Comparison of ENCODE assay signal across 8 cellular contexts in the genomic region with DNA sequence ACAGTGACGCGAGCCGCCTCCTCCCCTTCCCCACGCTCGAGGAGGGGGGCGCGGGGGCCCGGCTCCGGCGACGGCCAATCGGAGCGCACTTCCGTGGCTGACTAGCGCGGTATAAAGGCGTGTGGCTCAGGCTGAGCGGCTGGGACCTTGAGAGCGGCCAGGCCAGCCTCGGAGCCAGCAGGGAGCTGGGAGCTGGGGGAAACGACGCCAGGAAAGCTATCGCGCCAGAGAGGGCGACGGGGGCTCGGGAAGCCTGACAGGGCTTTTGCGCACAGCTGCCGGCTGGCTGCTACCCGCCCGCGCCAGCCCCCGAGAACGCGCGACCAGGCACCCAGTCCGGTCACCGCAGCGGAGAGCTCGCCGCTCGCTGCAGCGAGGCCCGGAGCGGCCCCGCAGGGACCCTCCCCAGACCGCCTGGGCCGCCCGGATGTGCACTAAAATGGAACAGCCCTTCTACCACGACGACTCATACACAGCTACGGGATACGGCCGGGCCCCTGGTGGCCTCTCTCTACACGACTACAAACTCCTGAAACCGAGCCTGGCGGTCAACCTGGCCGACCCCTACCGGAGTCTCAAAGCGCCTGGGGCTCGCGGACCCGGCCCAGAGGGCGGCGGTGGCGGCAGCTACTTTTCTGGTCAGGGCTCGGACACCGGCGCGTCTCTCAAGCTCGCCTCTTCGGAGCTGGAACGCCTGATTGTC. TPM values are rescaled to one million over a fixed set of nuclear protein-coding genes. Genes with fewer than 3 reads are reported as not detected.
DNase-seq lines count a peak whose midpoint lies in the region; ATAC-seq and TF ChIP-seq lines count a peak whose summit lies in the region.

A gene (plus strand): TSS at position 142 of the 703 bp plus-strand sequence. CDS start 286 bp downstream, at position 428.

- H3K4me3 Mint-ChIP-seq in nephron progenitor cell, result peak within 1 kb of the TSS; percentile 87
- H3K4me3 Mint-ChIP-seq in stimulated activated naive CD8-positive, alpha-beta T cell treated with anti-CD3 and anti-CD28 coated beads, Interleukin-15, Interleukin-2, amounts not matched to agents 100 ng/mL and 50 ng/mL, for 24 hours, result peak within 1 kb of the TSS; percentile 96

- H3K4me1 Mint-ChIP-seq in nephron progenitor cell, result peaks cover 53% of the 10 kb centered on the region
- H3K4me1 Mint-ChIP-seq in stimulated activated naive CD8-positive, alpha-beta T cell treated with anti-CD3 and anti-CD28 coated beads, Interleukin-15, Interleukin-2, amounts not matched to agents 100 ng/mL and 50 ng/mL, for 24 hours (ENCODE audit: low read depth), result peaks cover 62% of the 10 kb centered on the region

- no peak for TF ChIP-seq CTCF in fibroblast of the aortic adventitia (IDR thresholded peaks at IDR 0.05; ENCODE audit: insufficient read depth, low read length)
- TF ChIP-seq CTCF in nephron progenitor cell (IDR thresholded peaks at IDR 0.05), result no peak

- H3K27me3 ChIP-seq in MG63, result no peaks in the 10 kb centered on the region

- H3K4me3 ChIP-seq in MG63, result peak within 1 kb of the TSS; percentile 89
- H3K4me3 ChIP-seq in fibroblast of the aortic adventitia (ENCODE audit: low read depth, low read length), result peak within 1 kb of the TSS; percentile 98

- DNase-seq in DMS114 treated with DMSO at 0.1 percent for 48 hours (lab: John Stamatoyannopoulos, UW; ENCODE audit: unreplicated experiment) (peak; percentile 63), MG63 (peak; percentile 100), SIG-M5 (lab: John Stamatoyannopoulos, UW) (peak; percentile 54), activated gamma-delta T cell (lab: John Stamatoyannopoulos, UW) (peak; percentile 97), fibroblast of the aortic adventitia (ENCODE audit: low read depth) (peak; percentile 98), nephron progenitor cell (peak; percentile 91)

- peaks cover 16% of the 10 kb centered on the region for H3K36me3 ChIP-seq in MG63

- ATAC-seq in GM21576 (IDR thresholded peaks at IDR 0.05; ENCODE audit: unreplicated experiment), result peak; percentile 26

- peaks cover 2% of the 10 kb centered on the region for H3K36me3 Mint-ChIP-seq in nephron progenitor cell (ENCODE audit: low read depth)
- H3K36me3 Mint-ChIP-seq in stimulated activated naive CD8-positive, alpha-beta T cell treated with anti-CD3 and anti-CD28 coated beads, Interleukin-15, Interleukin-2, amounts not matched to agents 100 ng/mL and 50 ng/mL, for 24 hours (ENCODE audit: low read depth), result peaks cover 6% of the 10 kb centered on the region

- H3K27ac Mint-ChIP-seq in nephron progenitor cell, result peak within 1 kb of the TSS; percentile 99
- peak within 1 kb of the TSS; percentile 98 for H3K27ac Mint-ChIP-seq in stimulated activated naive CD8-positive, alpha-beta T cell treated with anti-CD3 and anti-CD28 coated beads, Interleukin-15, Interleukin-2, amounts not matched to agents 100 ng/mL and 50 ng/mL, for 24 hours

- H3K9me3 ChIP-seq in MG63, result no peaks in the 10 kb centered on the region

- no peaks in the 10 kb centered on the region for H3K9me3 Mint-ChIP-seq in nephron progenitor cell
- no peaks in the 10 kb centered on the region for H3K9me3 Mint-ChIP-seq in stimulated activated naive CD8-positive, alpha-beta T cell treated with anti-CD3 and anti-CD28 coated beads, Interleukin-15, Interleukin-2, amounts not matched to agents 100 ng/mL and 50 ng/mL, for 24 hours

- peaks cover 4% of the 10 kb centered on the region for H3K27me3 Mint-ChIP-seq in nephron progenitor cell (ENCODE audit: low read depth, poor library complexity)
- H3K27me3 Mint-ChIP-seq in stimulated activated naive CD8-positive, alpha-beta T cell treated with anti-CD3 and anti-CD28 coated beads, Interleukin-15, Interleukin-2, amounts not matched to agents 100 ng/mL and 50 ng/mL, for 24 hours, result no peaks in the 10 kb centered on the region

RNA-seq across cellular contexts. Expression of the gene that starts here (rescaled TPM):
- 82.5 and 125 TPM in 2 replicates for total RNA-seq in MG63 (2014; rRNA removed; shearing (Covaris generic); ENCODE audit: low replicate concordance)
- total RNA-seq in fibroblast of the aortic adventitia (ENCODE audit: low replicate concordance), result 87.9 and 263 TPM in 2 replicates

Comparison
In these comparisons a context has a peak if more than half of its experiments do, and no peak if none do; other contexts are left out.
1. Peak in every context shown above with its lines: DNase-seq, ATAC-seq and H3K4me3 ChIP-seq.